In the genomic region with DNA sequence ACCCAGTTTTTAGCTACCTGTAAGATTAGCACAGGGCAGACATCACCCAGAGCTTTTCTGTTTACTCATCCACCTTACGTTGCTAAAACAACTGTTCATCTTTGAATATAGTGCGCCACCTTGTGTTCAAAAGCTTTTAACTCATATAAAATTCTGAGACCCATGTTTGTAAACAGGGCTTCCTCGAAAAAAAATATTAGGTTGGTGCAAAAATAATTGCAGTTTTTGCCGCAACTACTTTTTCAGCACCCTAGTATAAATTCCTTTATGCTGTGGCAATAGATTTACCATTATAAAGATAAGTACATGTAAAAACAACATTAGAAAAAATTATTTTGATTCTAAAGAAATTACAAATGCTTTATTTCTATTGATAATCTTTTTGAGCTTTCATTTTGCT, we compare ENCODE assay signal across 9 cellular contexts.
A peak's percentile ranks its signal among the peaks of the same experiment; 100 is the strongest.
DNase-seq lines count a peak whose midpoint lies in the region; ATAC-seq and TF ChIP-seq lines count a peak whose summit lies in the region.
"Had no signal": no experiment of that assay in that cellular context is flagged by ENCODE, and none has a peak within 500 bp of the region (broad histone marks: within the 10 kb centered on the region; RNA-seq: fewer than 3 reads in every experiment).

No MANE protein-coding gene starts in this region.

- peaks cover 7% of the 10 kb centered on the region for H3K36me3 Mint-ChIP-seq in activated CD4-positive, alpha-beta T cell treated with anti-CD3 and anti-CD28 coated beads for 36 hours (ENCODE audit: low read depth)

- H3K27me3 ChIP-seq in right atrium auricular region, result no peaks in the 10 kb centered on the region
- H3K27me3 ChIP-seq in gastrocnemius medialis, result no peaks in the 10 kb centered on the region

- CTCF ChIA-PET in activated CD4-positive, alpha-beta T cell treated with anti-CD3 and anti-CD28 coated beads for 36 hours (lab: Charles Lee), result interaction anchor here (0.6 to 4.9 kb wide), 41 partner anchors 9 to 869 kb away, joined by 3 to 23 read pairs (median 4); no protein-coding TSS in a partner anchor

- no peak overlapping the region for H3K4me3 Mint-ChIP-seq in activated CD4-positive, alpha-beta T cell treated with anti-CD3 and anti-CD28 coated beads for 36 hours
- H3K4me3 Mint-ChIP-seq: CD8-positive, alpha-beta memory T cell had no signal

- no peaks in the 10 kb centered on the region for H3K27me3 Mint-ChIP-seq in activated CD4-positive, alpha-beta T cell treated with anti-CD3 and anti-CD28 coated beads for 36 hours

- TF ChIP-seq CTCF in right atrium auricular region (IDR thresholded peaks at IDR 0.05), result peak; percentile 48 to 75
- TF ChIP-seq CTCF in gastrocnemius medialis (IDR thresholded peaks at IDR 0.05 in 4 of 5, conservative IDR thresholded peaks at IDR 0.05 in 1 of 5), result peak; percentile 40 to 61 (median 53)

- POLR2A ChIA-PET in activated CD4-positive, alpha-beta T cell treated with anti-CD3 and anti-CD28 coated beads for 36 hours (lab: Charles Lee), result interaction anchor here (0.6 kb wide), 1 partner anchor 224 kb away, joined by 6 read pairs; no protein-coding TSS in a partner anchor

- H3K4me1 ChIP-seq in right atrium auricular region (no peaks in the 10 kb centered on the region), gastrocnemius medialis (no peaks in the 10 kb centered on the region)

- H3K36me3 ChIP-seq in right atrium auricular region (no peaks in the 10 kb centered on the region), gastrocnemius medialis (no peaks in the 10 kb centered on the region)

- H3K4me3 ChIP-seq in right atrium auricular region (no peak overlapping the region), gastrocnemius medialis (no peak overlapping the region)

- H3K9me3 ChIP-seq in right atrium auricular region (no peaks in the 10 kb centered on the region), gastrocnemius medialis (no peaks in the 10 kb centered on the region)

- H3K4me1 Mint-ChIP-seq in activated CD4-positive, alpha-beta T cell treated with anti-CD3 and anti-CD28 coated beads for 36 hours, result no peaks in the 10 kb centered on the region

- peak; percentile 17 for DNase-seq in activated CD4-positive, alpha-beta T cell treated with anti-CD3 and anti-CD28 coated beads for 36 hours
- no peak for DNase-seq in activated CD4-positive, alpha-beta T cell treated with anti-CD3 and anti-CD28 coated beads for 48 hours
- DNase-seq in NCI-H510A (lab: John Stamatoyannopoulos, UW) (peak; percentile 3), amniotic epithelial cell (ENCODE audit: low read depth) (peak; percentile 84), right atrium auricular region (ENCODE audit: low spot score) (no peak), gastrocnemius medialis (no peak)

- TF ChIP-seq POLR2A in gastrocnemius medialis (IDR thresholded peaks at IDR 0.05), result no peak

- H3K9me3 Mint-ChIP-seq in activated CD4-positive, alpha-beta T cell treated with anti-CD3 and anti-CD28 coated beads for 36 hours (ENCODE audit: low read depth), result no peaks in the 10 kb centered on the region
- H3K9me3 Mint-ChIP-seq: CD8-positive, alpha-beta memory T cell had no signal

- intact Hi-C loops in activated CD4-positive, alpha-beta T cell treated with anti-CD3 and anti-CD28 coated beads for 36 hours (cut with DNase I, micrococcal nuclease), result loop anchor here (1.0 to 5.0 kb wide), 4 partner anchors 50 to 886 kb away; no protein-coding TSS in a partner anchor
- intact Hi-C loops in gastrocnemius medialis (cut with DNase I; ENCODE audit: low total_unique reads), result loop anchor here (1.0 to 5.0 kb wide), 2 partner anchors 569 to 885 kb away; no protein-coding TSS in a partner anchor

- in situ Hi-C loops in gastrocnemius medialis (cut with MboI; ENCODE audit: low sequenced_read_pairs in 4 of 4), result loop anchor here (10.0 to 25.0 kb wide), 3 partner anchors 572 to 880 kb away; no protein-coding TSS in a partner anchor

- H3K27ac Mint-ChIP-seq in activated CD4-positive, alpha-beta T cell treated with anti-CD3 and anti-CD28 coated beads for 36 hours, result no peak overlapping the region
- H3K27ac Mint-ChIP-seq: CD8-positive, alpha-beta memory T cell had no signal

- H3K27ac ChIP-seq in right atrium auricular region (no peak overlapping the region), gastrocnemius medialis (no peak overlapping the region)

- ATAC-seq in activated CD4-positive, alpha-beta T cell treated with anti-CD3 and anti-CD28 coated beads for 36 hours, result peak; percentile 66
- ATAC-seq in GM19455 (IDR thresholded peaks at IDR 0.05; ENCODE audit: unreplicated experiment) (peak; percentile 79), HG03469 (IDR thresholded peaks at IDR 0.05; ENCODE audit: unreplicated experiment) (peak; percentile 75), gastrocnemius medialis (peak; percentile 76 to 91)

Comparison
In these comparisons a context has a peak if more than half of its experiments do, and no peak if none do; other contexts are left out.
1. DNase-seq: peak in activated CD4-positive, alpha-beta T cell treated with anti-CD3 and anti-CD28 coated beads for 36 hours (single experiment), NCI-H510A (single experiment) and amniotic epithelial cell (single experiment); none in activated CD4-positive, alpha-beta T cell treated with anti-CD3 and anti-CD28 coated beads for 48 hours (single experiment), right atrium auricular region (single experiment) and gastrocnemius medialis (0 of 2).
2. Peak in every context shown above with its lines, with median percentiles within 50 percentile points of each other: ATAC-seq.